Comparison of ENCODE assay signal across 17 cellular contexts in the genomic region with DNA sequence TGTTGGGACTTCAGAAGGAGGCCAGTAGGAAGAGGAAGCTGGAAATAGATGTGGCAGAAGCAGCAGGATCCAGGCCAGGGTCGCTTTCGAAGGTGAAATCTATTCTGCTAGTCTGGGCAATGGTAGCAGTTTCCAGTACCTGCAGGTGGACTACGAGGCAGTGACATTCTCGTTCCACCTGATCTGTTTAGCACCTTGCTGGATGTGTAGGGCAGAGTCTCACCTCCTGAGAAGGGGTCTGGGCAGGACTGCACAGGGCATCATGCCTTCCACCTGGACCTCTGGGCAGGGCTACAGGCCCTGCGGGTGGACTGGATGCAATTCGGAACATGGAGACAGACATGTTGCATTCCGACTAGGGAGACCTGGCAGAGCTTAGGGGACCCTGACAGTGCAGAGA.
A peak's percentile ranks its signal among the peaks of the same experiment; 100 is the strongest.
DNase-seq lines count a peak whose midpoint lies in the region; ATAC-seq, FAIRE-seq and TF ChIP-seq lines count a peak whose summit lies in the region.
"Had no signal": no experiment of that assay in that cellular context is flagged by ENCODE, and none has a peak within 500 bp of the region (broad histone marks: within the 10 kb centered on the region; RNA-seq: fewer than 3 reads in every experiment).

No MANE protein-coding gene starts in this region.

- no peak overlapping the region for H3K9ac ChIP-seq in mesenchymal stem cell (ENCODE audit: low read length)
- H3K9ac ChIP-seq: BLaER1 had no signal

- peak overlapping the region; percentile 13 for H4K8ac ChIP-seq in mesenchymal stem cell (ENCODE audit: low read length)

- H3K27me3 Mint-ChIP-seq in activated CD8-positive, alpha-beta T cell treated with anti-CD3 and anti-CD28 coated beads for 36 hours = no peaks in the 10 kb centered on the region

- no peaks in the 10 kb centered on the region for H3K9me3 Mint-ChIP-seq in activated CD8-positive, alpha-beta T cell treated with anti-CD3 and anti-CD28 coated beads for 36 hours
- H3K9me3 Mint-ChIP-seq: CD4-positive, alpha-beta memory T cell; HFFc6 had no signal

- no peak for TF ChIP-seq CTCF in activated CD8-positive, alpha-beta T cell treated with anti-CD3 and anti-CD28 coated beads for 36 hours (IDR thresholded peaks at IDR 0.05)

- H3K4me2 ChIP-seq in mesenchymal stem cell (ENCODE audit: low read length, poor library complexity, severe bottlenecking) = no peak overlapping the region
- H3K4me2 ChIP-seq: BLaER1 had no signal

- no peak overlapping the region for H3K18ac ChIP-seq in mesenchymal stem cell (ENCODE audit: low read depth in 1 of 2, low read length in 2 of 2)

- CTCF ChIA-PET in activated CD8-positive, alpha-beta T cell treated with anti-CD3 and anti-CD28 coated beads for 36 hours (lab: Charles Lee) = no interaction called here

- H2BK12ac ChIP-seq in mesenchymal stem cell (ENCODE audit: low read length in 2 of 2) = peak overlapping the region in 1 of 2 experiments; percentile 82

- H3K27ac ChIP-seq in mesenchymal stem cell (ENCODE audit: low read length, poor library complexity, severe bottlenecking) = no peak overlapping the region
- H3K27ac ChIP-seq: BLaER1 had no signal

- ATAC-seq in HG03095 (IDR thresholded peaks at IDR 0.05; ENCODE audit: unreplicated experiment) = no peak
- ATAC-seq in activated CD8-positive, alpha-beta T cell treated with anti-CD3 and anti-CD28 coated beads for 36 hours = no peak

- H3K36me3 ChIP-seq in mesenchymal stem cell (ENCODE audit: control insufficient read depth in 1 of 2, insufficient read depth in 2 of 2, low read depth in 1 of 2, low read length in 2 of 2) = no peaks in the 10 kb centered on the region
- H3K36me3 ChIP-seq: BLaER1 had no signal

- 92% methylated on average over 7 of the region's 7 CpGs for WGBS in mesenchymal stem cell

- no peak overlapping the region for H2BK5ac ChIP-seq in mesenchymal stem cell (ENCODE audit: low read depth, low read length, poor library complexity, severe bottlenecking)

- no peaks in the 10 kb centered on the region for H3K9me3 ChIP-seq in mesenchymal stem cell (ENCODE audit: control insufficient read depth, low read length)
- H3K9me3 ChIP-seq: BLaER1 had no signal

- peak overlapping the region; percentile 53 for H4K91ac ChIP-seq in mesenchymal stem cell (ENCODE audit: low read length)

- H2BK15ac ChIP-seq in mesenchymal stem cell (ENCODE audit: low read depth, poor library complexity, severe bottlenecking) = no peak overlapping the region

- POLR2A ChIA-PET in activated CD8-positive, alpha-beta T cell treated with anti-CD3 and anti-CD28 coated beads for 36 hours (lab: Charles Lee) = no interaction called here

- H2BK120ac ChIP-seq in mesenchymal stem cell (ENCODE audit: low read depth, low read length) = no peak overlapping the region

- H3K4me3 Mint-ChIP-seq in activated CD8-positive, alpha-beta T cell treated with anti-CD3 and anti-CD28 coated beads for 36 hours = no peak overlapping the region
- H3K4me3 Mint-ChIP-seq: CD14-positive monocyte; CD4-positive, alpha-beta memory T cell; HFFc6 had no signal

- peak; percentile 62 for DNase-seq in G401 (ENCODE audit: low spot score)
- DNase-seq in cerebellum (ENCODE audit: low spot score) = peak; percentile 38
- no peak for DNase-seq in mesenchymal stem cell
- DNase-seq in urothelium cell line (ENCODE audit: low spot score) = no peak
- DNase-seq in HuH-7 (ENCODE audit: low spot score) = no peak
- no peak for DNase-seq in activated CD8-positive, alpha-beta T cell treated with anti-CD3 and anti-CD28 coated beads for 36 hours
- DNase-seq: 8988T; CD4-positive, alpha-beta memory T cell; DMS153; DMS79; GF-D8; GOT3; H7; HFFc6 had no signal

- H2AK5ac ChIP-seq in mesenchymal stem cell (ENCODE audit: low read length, severe bottlenecking) = no peak overlapping the region

- H3K4me3 ChIP-seq in mesenchymal stem cell (ENCODE audit: insufficient read depth in 1 of 2, low read depth in 1 of 2, low read length in 2 of 2) = no peak overlapping the region
- H3K4me3 ChIP-seq: BLaER1 had no signal

- no peak overlapping the region for H3K4ac ChIP-seq in mesenchymal stem cell (ENCODE audit: low read depth in 1 of 2, low read length in 2 of 2)

- in situ Hi-C loops in G401 (cut with HindIII; ENCODE audit: low sequenced_read_pairs) = no loop called here

- peak overlapping the region in 1 of 2 experiments; percentile 61 for H3K14ac ChIP-seq in mesenchymal stem cell (ENCODE audit: low read length in 2 of 2)

- no peak overlapping the region for H3K23ac ChIP-seq in mesenchymal stem cell (ENCODE audit: low read length in 2 of 2)

- H3K4me1 Mint-ChIP-seq in activated CD8-positive, alpha-beta T cell treated with anti-CD3 and anti-CD28 coated beads for 36 hours (ENCODE audit: low read depth) = no peaks in the 10 kb centered on the region
- H3K4me1 Mint-ChIP-seq: CD14-positive monocyte; CD4-positive, alpha-beta memory T cell had no signal

- H3K36me3 Mint-ChIP-seq in activated CD8-positive, alpha-beta T cell treated with anti-CD3 and anti-CD28 coated beads for 36 hours (ENCODE audit: low read depth) = no peaks in the 10 kb centered on the region
- H3K36me3 Mint-ChIP-seq: CD14-positive monocyte; CD4-positive, alpha-beta memory T cell had no signal

- peaks cover 0 to 15% of the 10 kb centered on the region in 2 experiments for H3K27me3 ChIP-seq in mesenchymal stem cell (ENCODE audit: control insufficient read depth in 1 of 2, insufficient read depth in 1 of 2, low read length in 2 of 2)
- H3K27me3 ChIP-seq: BLaER1 had no signal

- no peak overlapping the region for H2AFZ ChIP-seq in mesenchymal stem cell (ENCODE audit: low read depth, low read length)

- peak; percentile 90 for FAIRE-seq in urothelium cell line (lab: Jason Lieb, UNC)

- H3K79me1 ChIP-seq in mesenchymal stem cell (replicated peaks; ENCODE audit: low read length, poor library complexity, severe bottlenecking) = no peaks in the 10 kb centered on the region

- H3K27ac Mint-ChIP-seq in activated CD8-positive, alpha-beta T cell treated with anti-CD3 and anti-CD28 coated beads for 36 hours = no peak overlapping the region
- H3K27ac Mint-ChIP-seq: CD14-positive monocyte; CD4-positive, alpha-beta memory T cell; HFFc6 had no signal

- intact Hi-C loops in activated CD8-positive, alpha-beta T cell treated with anti-CD3 and anti-CD28 coated beads for 36 hours (cut with micrococcal nuclease) = no loop called here

- peaks cover 10% of the 10 kb centered on the region for H3K4me1 ChIP-seq in mesenchymal stem cell (ENCODE audit: control insufficient read depth, insufficient read depth, low read depth, low read length)

Comparison
In these comparisons a context has a peak if more than half of its experiments do, and no peak if none do; other contexts are left out.
1. DNase-seq: peak in G401 (single experiment) and cerebellum (single experiment); none in mesenchymal stem cell (single experiment), urothelium cell line (single experiment), HuH-7 (single experiment) and activated CD8-positive, alpha-beta T cell treated with anti-CD3 and anti-CD28 coated beads for 36 hours (single experiment).